In genomic region chr11:73366265-73366610, GRCh38 we compare ENCODE assay signal across 14 cellular contexts. TPM values are rescaled to one million over a fixed set of nuclear protein-coding genes. Genes with fewer than 3 reads are reported as not detected.
A peak's percentile ranks its signal among the peaks of the same experiment; 100 is the strongest.
DNase-seq lines count a peak whose midpoint lies in the region; ATAC-seq and TF ChIP-seq lines count a peak whose summit lies in the region.
"Had no signal": no experiment of that assay in that cellular context is flagged by ENCODE, and none has a peak within 500 bp of the region (broad histone marks: within the 10 kb centered on the region; RNA-seq: fewer than 3 reads in every experiment).

No MANE protein-coding gene starts in this region.

- POLR2A ChIA-PET in CD8-positive, alpha-beta T cell (lab: Charles Lee), result interaction anchor here (0.8 to 3.4 kb wide), 5 partner anchors 9 to 212 kb away, joined by 3 to 11 read pairs (median 5); partner anchors contain the start of gene RELT
- POLR2A ChIA-PET in activated CD8-positive, alpha-beta T cell treated with anti-CD3 and anti-CD28 coated beads, Interleukin-2, amount 10 ng/mL, durations not matched to agents 7 days and 5 days (lab: Charles Lee), result interaction anchor here (0.7 to 2.3 kb wide), 4 partner anchors 9 to 53 kb away, joined by 4 to 7 read pairs (median 5); partner anchors contain the start of gene RELT

- no peaks in the 10 kb centered on the region for H3K36me3 ChIP-seq in CD8-positive, alpha-beta T cell (ENCODE audit: insufficient read depth, low read length)
- peaks cover 37 to 84% (median 75%) of the 10 kb centered on the region in 4 donors for H3K36me3 ChIP-seq in stomach

- no peaks in the 10 kb centered on the region for H3K36me3 Mint-ChIP-seq in CD8-positive, alpha-beta T cell
- H3K36me3 Mint-ChIP-seq in activated CD8-positive, alpha-beta T cell treated with anti-CD3 and anti-CD28 coated beads, Interleukin-2, amount 10 ng/mL, durations not matched to agents 7 days and 5 days (ENCODE audit: low read depth), result no peaks in the 10 kb centered on the region
- H3K36me3 Mint-ChIP-seq in naive B cell (no peaks in the 10 kb centered on the region), Calu3 (ENCODE audit: insufficient read depth, unreplicated experiment) (peaks cover 18% of the 10 kb centered on the region)

- H3K4me3 ChIP-seq in CD8-positive, alpha-beta T cell (ENCODE audit: low read depth, low read length), result peak overlapping the region; percentile 18
- H3K4me3 ChIP-seq in Jurkat, Clone E6-1 (ENCODE audit: low read length), result no peak overlapping the region
- no peak overlapping the region for H3K4me3 ChIP-seq in stomach
- H3K4me3 ChIP-seq: suprapubic skin had no signal

- no peaks in the 10 kb centered on the region for H3K27me3 ChIP-seq in CD8-positive, alpha-beta T cell (ENCODE audit: insufficient read depth, low read length)
- H3K27me3 ChIP-seq in stomach, result no peaks in the 10 kb centered on the region
- H3K27me3 ChIP-seq: suprapubic skin had no signal

- no peak for TF ChIP-seq CTCF in CD8-positive, alpha-beta T cell (IDR thresholded peaks at IDR 0.05)
- TF ChIP-seq CTCF in stomach (IDR thresholded peaks at IDR 0.05), result no peak
- no peak for TF ChIP-seq CTCF in Calu3 (IDR thresholded peaks at IDR 0.05; ENCODE audit: unreplicated experiment)

- intact Hi-C loops in CD8-positive, alpha-beta T cell (cut with DNase I, micrococcal nuclease), result loop anchor here (1.0 kb wide), 1 partner anchor 10 kb away; the partner anchor contains the start of gene RELT (in 2 of the 2)
- intact Hi-C loops in stomach (cut with DNase I; ENCODE audit: low total_unique reads) (no loop called here), Calu3 (cut with micrococcal nuclease; ENCODE audit: unreplicated experiment) (no loop called here)

- DNase-seq in CD8-positive, alpha-beta T cell, result peak in 4 of 7 experiments; percentile 23 to 62 (median 40)
- DNase-seq in Jurkat, Clone E6-1 (ENCODE audit: low read depth, low spot score), result peak; percentile 20
- peak; percentile 65 for DNase-seq in activated CD8-positive, alpha-beta T cell treated with anti-CD3 and anti-CD28 coated beads, Interleukin-2, amount 10 ng/mL, durations not matched to agents 7 days and 5 days
- DNase-seq in naive B cell, result peak; percentile 62
- DNase-seq in stomach, result no peak
- no peak for DNase-seq in Calu3
- DNase-seq in COLO668 (lab: John Stamatoyannopoulos, UW; ENCODE audit: unreplicated experiment), result no peak
- DNase-seq: glutamatergic neuron; NK-92 treated with Interleukin-12 subunit alpha and Interleukin-12 subunit beta, amount 100 ng/mL, for 24 hours; SK-N-SH had no signal

- peak overlapping the region; percentile 68 for H3K4me3 Mint-ChIP-seq in CD8-positive, alpha-beta T cell
- peak overlapping the region; percentile 36 for H3K4me3 Mint-ChIP-seq in activated CD8-positive, alpha-beta T cell treated with anti-CD3 and anti-CD28 coated beads, Interleukin-2, amount 10 ng/mL, durations not matched to agents 7 days and 5 days
- H3K4me3 Mint-ChIP-seq in naive B cell, result peak overlapping the region; percentile 3 to 80 (median 65)
- H3K4me3 Mint-ChIP-seq in Calu3 (ENCODE audit: low read depth, unreplicated experiment), result no peak overlapping the region
- H3K4me3 Mint-ChIP-seq: nephron had no signal

- peak overlapping the region; percentile 65 for H3K27ac ChIP-seq in CD8-positive, alpha-beta T cell (ENCODE audit: low read depth, low read length)
- peak overlapping the region in 1 of 5 donors; percentile 14 for H3K27ac ChIP-seq in stomach
- H3K27ac ChIP-seq: KMS-11, suprapubic skin had no signal

- no peak for TF ChIP-seq EP300 in stomach (IDR thresholded peaks at IDR 0.05)

- no peaks in the 10 kb centered on the region for H3K9me3 Mint-ChIP-seq in CD8-positive, alpha-beta T cell
- H3K9me3 Mint-ChIP-seq in activated CD8-positive, alpha-beta T cell treated with anti-CD3 and anti-CD28 coated beads, Interleukin-2, amount 10 ng/mL, durations not matched to agents 7 days and 5 days (ENCODE audit: insufficient read depth), result no peaks in the 10 kb centered on the region
- H3K9me3 Mint-ChIP-seq in naive B cell (no peaks in the 10 kb centered on the region), Calu3 (ENCODE audit: low read depth, unreplicated experiment) (no peaks in the 10 kb centered on the region)
- H3K9me3 Mint-ChIP-seq: nephron had no signal

- peaks cover 29% of the 10 kb centered on the region for H3K4me1 ChIP-seq in CD8-positive, alpha-beta T cell (ENCODE audit: insufficient read depth, low read length)
- peaks cover 0 to 10% (median 2%) of the 10 kb centered on the region in 4 donors for H3K4me1 ChIP-seq in stomach
- H3K4me1 ChIP-seq: suprapubic skin had no signal

- peaks cover 35% of the 10 kb centered on the region for H3K4me1 Mint-ChIP-seq in CD8-positive, alpha-beta T cell (ENCODE audit: low read depth)
- H3K4me1 Mint-ChIP-seq in activated CD8-positive, alpha-beta T cell treated with anti-CD3 and anti-CD28 coated beads, Interleukin-2, amount 10 ng/mL, durations not matched to agents 7 days and 5 days (ENCODE audit: low read depth), result peaks cover 35% of the 10 kb centered on the region
- H3K4me1 Mint-ChIP-seq in naive B cell, result peaks cover 33 to 70% (median 58%) of the 10 kb centered on the region in 3 donors
- no peaks in the 10 kb centered on the region for H3K4me1 Mint-ChIP-seq in Calu3 (ENCODE audit: low read depth, unreplicated experiment)

- no peaks in the 10 kb centered on the region for H3K27me3 Mint-ChIP-seq in CD8-positive, alpha-beta T cell (ENCODE audit: low read depth)
- no peaks in the 10 kb centered on the region for H3K27me3 Mint-ChIP-seq in activated CD8-positive, alpha-beta T cell treated with anti-CD3 and anti-CD28 coated beads, Interleukin-2, amount 10 ng/mL, durations not matched to agents 7 days and 5 days (ENCODE audit: low read depth)
- H3K27me3 Mint-ChIP-seq in naive B cell (no peaks in the 10 kb centered on the region), Calu3 (ENCODE audit: unreplicated experiment) (no peaks in the 10 kb centered on the region)

- WGBS in stomach, 5 donors, result 70 to 90% (median 85%) methylated on average over 4 of the region's 4 CpGs

- ATAC-seq in CD8-positive, alpha-beta T cell, result peak; percentile 92
- ATAC-seq in activated CD8-positive, alpha-beta T cell treated with anti-CD3 and anti-CD28 coated beads, Interleukin-2, amount 10 ng/mL, durations not matched to agents 7 days and 5 days, result peak; percentile 86
- peak; percentile 90 to 93 for ATAC-seq in naive B cell (ENCODE audit: low read depth in 2 of 2)
- ATAC-seq: sciatic nerve had no signal

- no TSS peak for BruUV-seq in Calu3 (replicated peaks; lab: Mats Ljungman, UMichigan)

- TF ChIP-seq POLR2A in stomach (IDR thresholded peaks at IDR 0.05), result no peak

- CTCF ChIA-PET in CD8-positive, alpha-beta T cell (lab: Charles Lee), result interaction anchor here (1.2 to 11.3 kb wide), 4 partner anchors 11 to 28 kb away, joined by 3 to 130 read pairs (median 10); partner anchors contain the start of gene RELT
- CTCF ChIA-PET in activated CD8-positive, alpha-beta T cell treated with anti-CD3 and anti-CD28 coated beads, Interleukin-2, amount 10 ng/mL, durations not matched to agents 7 days and 5 days (lab: Charles Lee), result interaction anchor here (1.4 to 5.5 kb wide), 4 partner anchors 9 to 27 kb away, joined by 3 to 59 read pairs (median 6); no protein-coding TSS in a partner anchor
- CTCF ChIA-PET in Calu3 (lab: Charles Lee), result interaction anchor here (0.6 kb wide), 1 partner anchor 18 kb away, joined by 3 read pairs; no protein-coding TSS in a partner anchor

- H3K9me3 ChIP-seq in CD8-positive, alpha-beta T cell (ENCODE audit: low read length), result no peaks in the 10 kb centered on the region
- no peaks in the 10 kb centered on the region for H3K9me3 ChIP-seq in stomach
- H3K9me3 ChIP-seq: SK-N-SH, suprapubic skin had no signal

- H3K27ac Mint-ChIP-seq in CD8-positive, alpha-beta T cell, result peak overlapping the region; percentile 94
- H3K27ac Mint-ChIP-seq in activated CD8-positive, alpha-beta T cell treated with anti-CD3 and anti-CD28 coated beads, Interleukin-2, amount 10 ng/mL, durations not matched to agents 7 days and 5 days, result peak overlapping the region; percentile 97
- H3K27ac Mint-ChIP-seq in naive B cell, result peak overlapping the region; percentile 76 to 97 (median 94)
- no peak overlapping the region for H3K27ac Mint-ChIP-seq in Calu3 (ENCODE audit: unreplicated experiment)

RNA-seq across cellular contexts. Expression of gene RELT, which starts 10.0 kb away (rescaled TPM):
- total RNA-seq in CD8-positive, alpha-beta T cell, result 100 to 1,000 TPM; 144 to 158 TPM
- 12.2 TPM for polyA plus RNA-seq in Jurkat, Clone E6-1 (2012; ENCODE audit: insufficient read depth, insufficient read length)
- total RNA-seq in activated CD8-positive, alpha-beta T cell treated with anti-CD3 and anti-CD28 coated beads, Interleukin-2, amount 10 ng/mL, durations not matched to agents 7 days and 5 days, result 10 to 100 TPM; 28.6 to 33.2 TPM
- polyA plus RNA-seq in naive B cell (ENCODE audit: low read depth in 6 of 6), result 10 to 100 TPM; 16.3 to 35.1 (median 21.2) TPM
- 10 to 100 TPM in 1 of 5 donors, 1 to 10 TPM in 2, not detected in 2; 2.2 to 18.7 (median 2.9) TPM for total RNA-seq in stomach
- polyA plus RNA-seq in stomach, result 1 to 10 TPM; 1.2 to 1.6 (median 1.2) TPM
- total RNA-seq in Calu3 (2022), result 11.8 and 12.2 TPM in 2 replicates

RNA-seq across cellular contexts. Expression of gene ARHGEF17, which starts 58.2 kb away (rescaled TPM):
- under 1 TPM in 1 of 2 experiments, not detected in 1; 0.14 TPM for total RNA-seq in CD8-positive, alpha-beta T cell
- polyA plus RNA-seq in Jurkat, Clone E6-1 (2012; ENCODE audit: insufficient read depth, insufficient read length), result 4.4 TPM
- under 1 TPM in 1 of 2 experiments, not detected in 1; 0.18 TPM for total RNA-seq in activated CD8-positive, alpha-beta T cell treated with anti-CD3 and anti-CD28 coated beads, Interleukin-2, amount 10 ng/mL, durations not matched to agents 7 days and 5 days
- polyA plus RNA-seq in naive B cell (ENCODE audit: low read depth in 6 of 6) (not detected), stomach (10 to 100 TPM in 2 of 3 donors, 1 to 10 TPM in 1; 5.0 to 13.1 (median 10.8) TPM)
- total RNA-seq in stomach (10 to 100 TPM; 29.9 to 66.5 (median 38.8) TPM), Calu3 (2022) (22.0 and 22.3 TPM in 2 replicates)

Comparison
In these comparisons a context has a peak if more than half of its experiments do, and no peak if none do; other contexts are left out.
1. DNase-seq: peak in CD8-positive, alpha-beta T cell (4 of 7), Jurkat, Clone E6-1 (single experiment), activated CD8-positive, alpha-beta T cell treated with anti-CD3 and anti-CD28 coated beads, Interleukin-2, amount 10 ng/mL, durations not matched to agents 7 days and 5 days (single experiment) and naive B cell (single experiment); none in stomach (single experiment), Calu3 (single experiment) and COLO668 (single experiment).
2. RNA of gene RELT, which starts 10.0 kb away (total RNA-seq): 144 to 158 TPM in CD8-positive, alpha-beta T cell; 28.6 to 33.2 TPM in activated CD8-positive, alpha-beta T cell treated with anti-CD3 and anti-CD28 coated beads, Interleukin-2, amount 10 ng/mL, durations not matched to agents 7 days and 5 days, 11.8 to 12.2 TPM in Calu3 and 2.2 to 18.7 TPM in stomach; every median in the first group is over 4 times any median in the second.
3. RNA of gene ARHGEF17, which starts 58.2 kb away (total RNA-seq): 29.9 to 66.5 TPM in stomach and 22.0 to 22.3 TPM in Calu3; 0.18 TPM in activated CD8-positive, alpha-beta T cell treated with anti-CD3 and anti-CD28 coated beads, Interleukin-2, amount 10 ng/mL, durations not matched to agents 7 days and 5 days and 0.14 TPM in CD8-positive, alpha-beta T cell; every median in the first group is over 10 times any median in the second.
4. intact Hi-C loops: an anchor here in CD8-positive, alpha-beta T cell (1.0 kb wide); none called in stomach and Calu3.
5. Peak in every context shown above with its lines, with median percentiles within 50 percentile points of each other: ATAC-seq.